8 cellular contexts compared by ENCODE assay signal in genomic region chr1:212218911-212219310, GRCh38.
DNase-seq lines count a peak whose midpoint lies in the region; ATAC-seq, FAIRE-seq and TF ChIP-seq lines count a peak whose summit lies in the region.

No MANE protein-coding gene starts in this region.

- CTCF ChIA-PET in endothelial cell of umbilical vein (lab: Charles Lee) = interaction anchor here (0.8 to 1.8 kb wide), 5 partner anchors 8 to 148 kb away, joined by 3 to 6 read pairs (median 3); no protein-coding TSS in a partner anchor

- dilution Hi-C loops in endothelial cell of umbilical vein (cut with MboI; ENCODE audit: extremely low pct_ligation_motif_present, low sequenced_read_pairs) = no loop called here

- H3K9ac ChIP-seq in endothelial cell of umbilical vein (replicated peaks; ENCODE audit: extremely low read depth, insufficient read depth, low read length) = no peak overlapping the region

- DNase-seq in GM04503 (ENCODE audit: low read depth) (peak; percentile 73), endothelial cell of umbilical vein (ENCODE audit: low read depth, low spot score) (no peak), cerebellar nuclear complex (lab: John Stamatoyannopoulos, UW) (no peak), Ammon's horn (ENCODE audit: low spot score) (no peak), NCI-H128 (lab: John Stamatoyannopoulos, UW; ENCODE audit: unreplicated experiment) (no peak), posterior vena cava (ENCODE audit: low spot score) (no peak)

- no TSS peak for BruUV-seq in endothelial cell of umbilical vein (replicated peaks; lab: Mats Ljungman, UMichigan)

- no peaks in the 10 kb centered on the region for H3K27me3 ChIP-seq in endothelial cell of umbilical vein (ENCODE audit: control insufficient read depth in 2 of 2, insufficient read depth in 2 of 2, low read length in 2 of 2)

- intact Hi-C loops in endothelial cell of umbilical vein (cut with micrococcal nuclease) = no loop called here
- intact Hi-C loops in posterior vena cava (cut with DNase I) = no loop called here

- ATAC-seq in GM21360 (IDR thresholded peaks at IDR 0.05; ENCODE audit: unreplicated experiment) (peak; percentile 97), HG03521 (IDR thresholded peaks at IDR 0.05; ENCODE audit: unreplicated experiment) (peak; percentile 92)

- H3K9me1 ChIP-seq in endothelial cell of umbilical vein (replicated peaks; ENCODE audit: control insufficient read depth, extremely low read depth, insufficient read depth, low read length) = no peaks in the 10 kb centered on the region

- H3K4me2 ChIP-seq in endothelial cell of umbilical vein (ENCODE audit: insufficient read depth, low read length) = no peak overlapping the region

- no peak overlapping the region for H3K4me3 ChIP-seq in endothelial cell of umbilical vein (replicated peaks in 1 of 3; ENCODE audit: insufficient read depth in 1 of 3, low read depth in 1 of 3, low read length in 3 of 3)

- no peaks in the 10 kb centered on the region for H3K36me3 ChIP-seq in endothelial cell of umbilical vein (ENCODE audit: control insufficient read depth in 2 of 2, extremely low read depth in 1 of 2, insufficient read depth in 2 of 2, low read length in 2 of 2)

- no peaks in the 10 kb centered on the region for H4K20me1 ChIP-seq in endothelial cell of umbilical vein (replicated peaks; ENCODE audit: control insufficient read depth, extremely low read depth, insufficient read depth, low read length)

- no peak for TF ChIP-seq CTCF in endothelial cell of umbilical vein (IDR thresholded peaks at IDR 0.05; ENCODE audit: extremely low read depth in 1 of 2, insufficient read depth in 1 of 2, low read depth in 1 of 2, low read length in 2 of 2)

- H3K9me3 ChIP-seq in endothelial cell of umbilical vein (replicated peaks; ENCODE audit: control insufficient read depth, insufficient read depth, low read length) = no peaks in the 10 kb centered on the region

- no peaks in the 10 kb centered on the region for H3K79me2 ChIP-seq in endothelial cell of umbilical vein (ENCODE audit: control insufficient read depth, insufficient read depth, low read length)

- peak; percentile 52 for FAIRE-seq in endothelial cell of umbilical vein (lab: Jason Lieb, UNC)

- POLR2A ChIA-PET in endothelial cell of umbilical vein (lab: Charles Lee) = no interaction called here

- H2AFZ ChIP-seq in endothelial cell of umbilical vein (ENCODE audit: low read depth, low read length) = no peak overlapping the region

- TF ChIP-seq POLR2A in endothelial cell of umbilical vein (IDR thresholded peaks at IDR 0.05; ENCODE audit: low read depth, low read length) = no peak

- no peak overlapping the region for H3K27ac ChIP-seq in endothelial cell of umbilical vein (ENCODE audit: insufficient read depth, low read depth, low read length)

- H3K4me1 ChIP-seq in endothelial cell of umbilical vein (ENCODE audit: control insufficient read depth, extremely low read depth, insufficient read depth, low read length) = peaks cover 11% of the 10 kb centered on the region

TF ChIP-seq in endothelial cell of umbilical vein, 7 proteins besides CTCF, POLR2A, EP300 and RAD21:
- TF ChIP-seq FOS (IDR thresholded peaks at IDR 0.05; ENCODE audit: borderline replicate concordance, insufficient read depth, low read length) (no peak), POLR2AphosphoS5 (IDR thresholded peaks at IDR 0.05; ENCODE audit: insufficient read depth, low read depth, low read length) (no peak), GATA2 (IDR thresholded peaks at IDR 0.05; ENCODE audit: insufficient read depth, insufficient read length, low read depth, low read length) (no peak), MYC (IDR thresholded peaks at IDR 0.05; ENCODE audit: low read depth, low read length) (no peak), JUN (IDR thresholded peaks at IDR 0.05; ENCODE audit: borderline replicate concordance, insufficient read depth, insufficient read length, low read depth) (no peak), MAX (IDR thresholded peaks at IDR 0.05; ENCODE audit: insufficient read depth, insufficient read length) (no peak), EZH2 (IDR thresholded peaks at IDR 0.05; ENCODE audit: borderline replicate concordance, low read depth, low read length, severe bottlenecking) (no peak)
